ENCODE assay signal across 9 cellular contexts in genomic region chr19:18657590-18658365, GRCh38. TPM values are rescaled to one million over a fixed set of nuclear protein-coding genes. Genes with fewer than 3 reads are reported as not detected.
A peak's percentile ranks its signal among the peaks of the same experiment; 100 is the strongest.
DNase-seq lines count a peak whose midpoint lies in the region; ATAC-seq and TF ChIP-seq lines count a peak whose summit lies in the region.
"Had no signal": no experiment of that assay in that cellular context is flagged by ENCODE, and none has a peak within 500 bp of the region (broad histone marks: within the 10 kb centered on the region; RNA-seq: fewer than 3 reads in every experiment).

No MANE protein-coding gene starts in this region.

- peak overlapping the region; percentile 23 for H3K4me2 ChIP-seq in fibroblast of lung (ENCODE audit: extremely low read depth, insufficient read depth, low read length)
- H3K4me2 ChIP-seq in osteoblast (ENCODE audit: insufficient read depth, low read length): peak overlapping the region; percentile 41

- H3K79me2 ChIP-seq in fibroblast of lung (ENCODE audit: control insufficient read depth, insufficient read depth, low read length): no peaks in the 10 kb centered on the region
- H3K79me2 ChIP-seq in osteoblast (ENCODE audit: insufficient read depth, low read length): peaks cover 40% of the 10 kb centered on the region

- H3K36me3 ChIP-seq in fibroblast of lung (ENCODE audit: control insufficient read depth, insufficient read depth, low read length) (no peaks in the 10 kb centered on the region), osteoblast (ENCODE audit: insufficient read depth, low read length) (no peaks in the 10 kb centered on the region)
- no peaks in the 10 kb centered on the region for H3K36me3 ChIP-seq in CD8-positive, alpha-beta memory T cell (ENCODE audit: insufficient read depth, low read length)

- TF ChIP-seq CTCF in fibroblast of lung (conservative IDR thresholded peaks at IDR 0.05 in 1 of 2, IDR thresholded peaks at IDR 0.05 in 1 of 2; ENCODE audit: low read depth in 1 of 2, low read length in 2 of 2): no peak
- TF ChIP-seq CTCF in osteoblast (IDR thresholded peaks at IDR 0.05; ENCODE audit: extremely low read depth, low read depth, low read length): no peak

- H3K4me3 ChIP-seq in fibroblast of lung (replicated peaks in 1 of 4; ENCODE audit: control extremely low read depth in 1 of 4, insufficient read depth in 1 of 4, low read depth in 3 of 4, low read length in 4 of 4) (no peak overlapping the region), osteoblast (ENCODE audit: insufficient read depth, low read length) (no peak overlapping the region)
- H3K4me3 ChIP-seq in CD8-positive, alpha-beta memory T cell (ENCODE audit: low read length): no peak overlapping the region

- peaks cover 0 to 3% of the 10 kb centered on the region in 2 donors for H3K27me3 Mint-ChIP-seq in CD8-positive, alpha-beta memory T cell

- peaks cover 18 to 39% (median 20%) of the 10 kb centered on the region in 3 donors for H3K4me1 Mint-ChIP-seq in CD8-positive, alpha-beta memory T cell

- H3K36me3 Mint-ChIP-seq in CD8-positive, alpha-beta memory T cell: peaks cover 0 to 6% (median 4%) of the 10 kb centered on the region in 3 donors

- CTCF ChIA-PET in CD8-positive, alpha-beta memory T cell (lab: Charles Lee): no interaction called here

- H3K27ac ChIP-seq in fibroblast of lung (ENCODE audit: insufficient read depth, low read length) (peak overlapping the region; percentile 39), osteoblast (ENCODE audit: low read depth, low read length) (peak overlapping the region; percentile 98)
- no peak overlapping the region for H3K27ac ChIP-seq in CD8-positive, alpha-beta memory T cell (ENCODE audit: low read depth, low read length)

- H3K27me3 ChIP-seq in fibroblast of lung (ENCODE audit: control insufficient read depth, insufficient read depth, low read length) (peaks cover 3% of the 10 kb centered on the region), osteoblast (ENCODE audit: insufficient read depth, low read length) (no peaks in the 10 kb centered on the region)
- no peaks in the 10 kb centered on the region for H3K27me3 ChIP-seq in CD8-positive, alpha-beta memory T cell (ENCODE audit: insufficient read depth, low read length, poor library complexity, severe bottlenecking)

- peak overlapping the region; percentile 26 for H3K9ac ChIP-seq in fibroblast of lung (ENCODE audit: insufficient read depth, low read length)

- peaks cover 38% of the 10 kb centered on the region for H3K4me1 ChIP-seq in fibroblast of lung (ENCODE audit: control insufficient read depth, extremely low read depth, insufficient read depth, low read length)
- H3K4me1 ChIP-seq in osteoblast (ENCODE audit: insufficient read depth, low read length): peaks cover 53% of the 10 kb centered on the region
- no peaks in the 10 kb centered on the region for H3K4me1 ChIP-seq in CD8-positive, alpha-beta memory T cell (ENCODE audit: insufficient read depth, low read length)

- peak overlapping the region in 2 of 8 donors; percentile 45 to 71 for H3K27ac Mint-ChIP-seq in CD8-positive, alpha-beta memory T cell
- H3K27ac Mint-ChIP-seq: activated CD8-positive, alpha-beta T cell treated with anti-CD3 and anti-CD28 coated beads, Interleukin-2, amount 10 ng/mL, durations not matched to agents 7 days and 5 days had no signal

- H3K9me3 ChIP-seq in fibroblast of lung (ENCODE audit: control insufficient read depth, insufficient read depth, low read depth, low read length): no peaks in the 10 kb centered on the region
- no peaks in the 10 kb centered on the region for H3K9me3 ChIP-seq in osteoblast (ENCODE audit: low read depth, low read length)
- no peaks in the 10 kb centered on the region for H3K9me3 ChIP-seq in CD8-positive, alpha-beta memory T cell (ENCODE audit: low read length)

- DNase-seq in D341Med (ENCODE audit: low spot score) (peak; percentile 65), NCI-H226 (peak; percentile 98), fibroblast of lung (ENCODE audit: low read depth in 2 of 2) (peak; percentile 91 to 92), osteoblast (ENCODE audit: insufficient read length, low spot score, missing footprints) (peak; percentile 99), NCI-H446 (lab: John Stamatoyannopoulos, UW) (no peak)
- DNase-seq in CD8-positive, alpha-beta memory T cell: no peak
- DNase-seq: activated CD8-positive, alpha-beta T cell treated with anti-CD3 and anti-CD28 coated beads, Interleukin-2, amount 10 ng/mL, durations not matched to agents 7 days and 5 days had no signal

- no peak overlapping the region for H3K4me3 Mint-ChIP-seq in CD8-positive, alpha-beta memory T cell
- H3K4me3 Mint-ChIP-seq: activated CD8-positive, alpha-beta T cell treated with anti-CD3 and anti-CD28 coated beads, Interleukin-2, amount 10 ng/mL, durations not matched to agents 7 days and 5 days had no signal

- POLR2A ChIA-PET in CD8-positive, alpha-beta memory T cell (lab: Charles Lee): no interaction called here

- H3K9me3 Mint-ChIP-seq in CD8-positive, alpha-beta memory T cell: peaks cover 0 to 2% (median 0%) of the 10 kb centered on the region in 5 donors

- H2AFZ ChIP-seq in fibroblast of lung (ENCODE audit: low read length) (no peak overlapping the region), osteoblast (ENCODE audit: low read length) (no peak overlapping the region)

- ATAC-seq in activated CD4-positive, CD25-positive, alpha-beta regulatory T cell treated with anti-CD3 and anti-CD28 coated beads, Interleukin-2, amount 50 U/mL, for 24 hours: no peak
- ATAC-seq in HG03378 (IDR thresholded peaks at IDR 0.05; ENCODE audit: unreplicated experiment): no peak
- ATAC-seq: activated CD8-positive, alpha-beta T cell treated with anti-CD3 and anti-CD28 coated beads, Interleukin-2, amount 10 ng/mL, durations not matched to agents 7 days and 5 days had no signal

- no peaks in the 10 kb centered on the region for H4K20me1 ChIP-seq in fibroblast of lung (ENCODE audit: control insufficient read depth, extremely low read depth, insufficient read depth, low read length)
- no peaks in the 10 kb centered on the region for H4K20me1 ChIP-seq in osteoblast (ENCODE audit: insufficient read depth, low read length)

RNA-seq across cellular contexts. Expression of gene KLHL26, which starts 20.9 kb away (rescaled TPM):
- 2.8 and 3.5 TPM in 2 replicates for total RNA-seq in fibroblast of lung
- 1.4 and 1.9 TPM in 2 replicates for polyA plus RNA-seq in fibroblast of lung
- 1.8 and 4.0 TPM in 2 replicates for polyA plus RNA-seq in fibroblast of lung (2012)
- polyA minus RNA-seq in fibroblast of lung (ENCODE audit: low replicate concordance): 2.7 and 5.1 TPM in 2 replicates
- 5.1 and 5.3 TPM in 2 replicates for total RNA-seq in osteoblast
- 10 to 100 TPM; 12.4 to 12.8 TPM for total RNA-seq in CD8-positive, alpha-beta memory T cell
- polyA plus RNA-seq in CD8-positive, alpha-beta memory T cell: 5.1 TPM

RNA-seq across cellular contexts. Expression of gene CRTC1, which starts 25.7 kb away (rescaled TPM):
- total RNA-seq in fibroblast of lung (2.0 and 2.1 TPM in 2 replicates), osteoblast (3.8 and 4.0 TPM in 2 replicates)
- polyA plus RNA-seq in fibroblast of lung: 1.2 and 2.2 TPM in 2 replicates
- 6.5 and 8.6 TPM in 2 replicates for polyA plus RNA-seq in fibroblast of lung (2012)
- 3.1 and 4.5 TPM in 2 replicates for polyA minus RNA-seq in fibroblast of lung (ENCODE audit: low replicate concordance)
- total RNA-seq in CD8-positive, alpha-beta memory T cell: 1 to 10 TPM; 6.7 to 7.1 TPM
- 1.3 TPM for polyA plus RNA-seq in CD8-positive, alpha-beta memory T cell

RNA-seq across cellular contexts. Expression of gene TMEM59L, which starts 45.1 kb away (rescaled TPM):
- total RNA-seq in fibroblast of lung (0.33 and 0.51 TPM in 2 replicates), osteoblast (0.36 and 2.1 TPM in 2 replicates)
- polyA plus RNA-seq in fibroblast of lung: 0.14 and 0.23 TPM in 2 replicates
- 0.66 and 0.86 TPM in 2 replicates for polyA plus RNA-seq in fibroblast of lung (2012)
- not detected in 2 replicates for polyA minus RNA-seq in fibroblast of lung (ENCODE audit: low replicate concordance)
- total RNA-seq in CD8-positive, alpha-beta memory T cell: not detected
- polyA plus RNA-seq in CD8-positive, alpha-beta memory T cell: not detected
- total RNA-seq: activated CD8-positive, alpha-beta T cell treated with anti-CD3 and anti-CD28 coated beads, Interleukin-2, amount 10 ng/mL, durations not matched to agents 7 days and 5 days had no signal

RNA-seq across cellular contexts. Expression of gene CRLF1, which starts 51.2 kb away (rescaled TPM):
- total RNA-seq in fibroblast of lung (2.3 and 2.5 TPM in 2 replicates), osteoblast (6.9 and 15.9 TPM in 2 replicates)
- polyA plus RNA-seq in fibroblast of lung: 2.2 and 2.8 TPM in 2 replicates
- 2.8 and 7.8 TPM in 2 replicates for polyA plus RNA-seq in fibroblast of lung (2012)
- polyA minus RNA-seq in fibroblast of lung (ENCODE audit: low replicate concordance): 0.24 and 0.63 TPM in 2 replicates
- total RNA-seq in CD8-positive, alpha-beta memory T cell: not detected
- polyA plus RNA-seq in CD8-positive, alpha-beta memory T cell: not detected
- total RNA-seq: activated CD8-positive, alpha-beta T cell treated with anti-CD3 and anti-CD28 coated beads, Interleukin-2, amount 10 ng/mL, durations not matched to agents 7 days and 5 days had no signal

Comparison
In these comparisons a context has a peak if more than half of its experiments do, and no peak if none do; other contexts are left out.
1. DNase-seq: peak in D341Med (single experiment), NCI-H226 (single experiment), fibroblast of lung (2 of 2) and osteoblast (single experiment); none in NCI-H446 (0 of 2) and CD8-positive, alpha-beta memory T cell (0 of 5).